17 cellular contexts compared by ENCODE assay signal in the genomic region with DNA sequence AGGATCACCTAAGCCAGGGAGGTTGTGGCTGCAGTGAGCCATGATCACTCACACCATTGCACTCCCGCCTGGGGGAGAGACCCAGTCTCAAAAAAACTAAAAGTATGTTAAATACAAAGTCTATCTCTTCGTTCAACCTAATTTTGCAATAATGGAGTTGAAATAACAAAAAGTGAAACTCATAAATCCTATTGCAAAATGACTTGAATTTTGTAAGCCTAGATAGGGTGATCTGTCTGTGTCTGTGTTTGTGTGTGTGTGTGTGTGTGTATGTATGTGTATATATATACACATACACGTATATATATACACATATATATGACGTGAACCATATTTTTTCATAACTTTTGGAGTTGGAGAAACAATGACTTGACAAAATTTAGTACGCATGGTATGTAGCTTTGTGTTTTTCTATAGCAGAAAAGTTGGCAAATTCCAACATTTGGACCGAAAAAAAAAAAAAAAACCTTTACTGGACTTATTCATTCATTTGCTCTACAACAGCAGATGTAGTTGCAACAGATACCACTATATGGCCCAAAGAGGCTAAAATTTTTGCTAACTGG.
DNase-seq lines count a peak whose midpoint lies in the region; ATAC-seq, FAIRE-seq and TF ChIP-seq lines count a peak whose summit lies in the region.
"Had no signal": no experiment of that assay in that cellular context is flagged by ENCODE, and none has a peak within 500 bp of the region (broad histone marks: within the 10 kb centered on the region; RNA-seq: fewer than 3 reads in every experiment).

No MANE protein-coding gene starts in this region.

- no peak for FAIRE-seq in HepG2 (lab: Jason Lieb, UNC)
- no peak for FAIRE-seq in K562 (lab: Jason Lieb, UNC)
- FAIRE-seq: D721Med, GM12892, GM19239 had no signal

- in situ Hi-C loops in HepG2 (cut with HindIII; ENCODE audit: extremely low pct_ligation_motif_present, low pct_unique_long_range_greater_than_20kb) (no loop called here), K562 (cut with MboI) (no loop called here)

- H3K4me3 Mint-ChIP-seq in osteocyte (ENCODE audit: unreplicated experiment) = no peak overlapping the region
- H3K4me3 Mint-ChIP-seq: CD14-positive monocyte; CD8-positive, alpha-beta T cell had no signal

- no peaks in the 10 kb centered on the region for H3K9me1 ChIP-seq in K562 (ENCODE audit: control insufficient read depth, insufficient read depth, low read length)

- H3K4me2 ChIP-seq in HepG2 (ENCODE audit: low read depth, low read length) (no peak overlapping the region), K562 (ENCODE audit: insufficient read depth, low read length) (no peak overlapping the region)

- TF ChIP-seq RAD21 in HepG2 (CRISPR knock-in tag; IDR thresholded peaks at IDR 0.05) (no peak), K562 (CRISPR knock-in tag; conservative IDR thresholded peaks at IDR 0.05 in 1 of 2, IDR thresholded peaks at IDR 0.05 in 1 of 2) (no peak)

- no peaks in the 10 kb centered on the region for H3K27me3 Mint-ChIP-seq in osteocyte (ENCODE audit: unreplicated experiment)

- CTCF ChIA-PET in HepG2 (lab: Yijun Ruan, JAX; ENCODE audit: low intra/inter-chr PET ratio, low total read pairs) = no interaction called here
- CTCF ChIA-PET in K562 (lab: Yijun Ruan, JAX; ENCODE audit: low intra/inter-chr PET ratio) = no interaction called here

- H3K4me3 ChIP-seq in HepG2 (replicated peaks in 1 of 3; ENCODE audit: insufficient read depth in 1 of 3, low read depth in 2 of 3, low read length in 3 of 3) = no peak overlapping the region
- no peak overlapping the region for H3K4me3 ChIP-seq in right lobe of liver
- H3K4me3 ChIP-seq in K562 = no peak overlapping the region

- 6% methylated on average over 6 of the region's 6 CpGs for WGBS in HepG2 (ENCODE audit: low lambda C conversion rate)
- WGBS in right lobe of liver (ENCODE audit: insufficient coverage, low coverage, low lambda C conversion rate, missing lambda C conversion rate) = 56% methylated on average over 6 of the region's 6 CpGs
- WGBS in K562 (ENCODE audit: insufficient coverage, low coverage, missing lambda C conversion rate) = 2% methylated on average over 6 of the region's 6 CpGs

- ATAC-seq in HepG2 (no peak), right lobe of liver (no peak), K562 (no peak)
- ATAC-seq: CD8-positive, alpha-beta T cell; HCT116 had no signal

- intact Hi-C loops in HepG2 (cut with micrococcal nuclease; ENCODE audit: unreplicated experiment) (no loop called here), right lobe of liver (cut with DNase I) (no loop called here), K562 (cut with micrococcal nuclease) (no loop called here)

- TF ChIP-seq EP300 in HepG2 (IDR thresholded peaks at IDR 0.05; ENCODE audit: low read depth in 2 of 2, low read length in 2 of 2) (no peak), HepG2 (CRISPR knock-in tag; IDR thresholded peaks at IDR 0.05; ENCODE audit: borderline replicate concordance) (no peak), K562 (IDR thresholded peaks at IDR 0.05; ENCODE audit: low read length) (no peak)

- no peaks in the 10 kb centered on the region for H3K27me3 ChIP-seq in HepG2 (ENCODE audit: control insufficient read depth in 1 of 2, insufficient read depth in 2 of 2, low read length in 2 of 2)
- H3K27me3 ChIP-seq in right lobe of liver = no peaks in the 10 kb centered on the region
- H3K27me3 ChIP-seq in K562 (ENCODE audit: control insufficient read depth in 2 of 2, insufficient read depth in 2 of 2, low read length in 2 of 2) = no peaks in the 10 kb centered on the region

- no peaks in the 10 kb centered on the region for H3K9me3 ChIP-seq in HepG2 (ENCODE audit: low read length)
- no peaks in the 10 kb centered on the region for H3K9me3 ChIP-seq in right lobe of liver
- H3K9me3 ChIP-seq in K562 (replicated peaks; ENCODE audit: control insufficient read depth, insufficient read depth, low read depth, low read length) = no peaks in the 10 kb centered on the region

- TF ChIP-seq CTCF in HepG2 (CRISPR knock-in tag; IDR thresholded peaks at IDR 0.05) (no peak), right lobe of liver (IDR thresholded peaks at IDR 0.05) (no peak), K562 (IDR thresholded peaks at IDR 0.05 in 2 of 3, conservative IDR thresholded peaks at IDR 0.05 in 1 of 3; ENCODE audit: insufficient read depth in 2 of 3, low read depth in 1 of 3, low read length in 3 of 3) (no peak), osteocyte (IDR thresholded peaks at IDR 0.05) (no peak)

- H3K27ac ChIP-seq in HepG2 (ENCODE audit: extremely low read length, insufficient read depth, low read length) (no peak overlapping the region), right lobe of liver (no peak overlapping the region), K562 (ENCODE audit: extremely low read depth, low read depth, low read length) (no peak overlapping the region)
- H3K27ac ChIP-seq: HL-60 had no signal

- POLR2A ChIA-PET in HepG2 (lab: Yijun Ruan, JAX) (no interaction called here), K562 (lab: Yijun Ruan, JAX) (no interaction called here)

- H3K79me2 ChIP-seq in HepG2 (ENCODE audit: insufficient read depth, low read length) (no peaks in the 10 kb centered on the region), K562 (ENCODE audit: control insufficient read depth, insufficient read depth, low read length) (no peaks in the 10 kb centered on the region)

- BruUV-seq in HepG2 (replicated peaks; lab: Mats Ljungman, UMichigan) (no TSS peak), K562 (replicated peaks; lab: Mats Ljungman, UMichigan) (no TSS peak)

- no peak for TF ChIP-seq POLR2A in HepG2 (IDR thresholded peaks at IDR 0.05; ENCODE audit: insufficient read depth in 1 of 2, low read depth in 2 of 2, low read length in 2 of 2)
- no peak for TF ChIP-seq POLR2A in right lobe of liver (IDR thresholded peaks at IDR 0.05)
- no peak for TF ChIP-seq POLR2A in K562 (conservative IDR thresholded peaks at IDR 0.05)

- no peaks in the 10 kb centered on the region for H3K36me3 Mint-ChIP-seq in osteocyte (ENCODE audit: unreplicated experiment)
- H3K36me3 Mint-ChIP-seq: CD14-positive monocyte; CD8-positive, alpha-beta T cell had no signal

- H3K4me1 ChIP-seq in HepG2 (ENCODE audit: insufficient read depth, low read length) = no peaks in the 10 kb centered on the region
- H3K4me1 ChIP-seq in right lobe of liver = no peaks in the 10 kb centered on the region
- no peaks in the 10 kb centered on the region for H3K4me1 ChIP-seq in K562 (replicated peaks in 1 of 2; ENCODE audit: control insufficient read depth in 2 of 2, insufficient read depth in 2 of 2, low read length in 2 of 2)

- DNase-seq in HepG2 (ENCODE audit: low spot score) (no peak), right lobe of liver (no peak), NOMO-1 treated with DMSO at 0.1 percent for 48 hours (lab: John Stamatoyannopoulos, UW; ENCODE audit: unreplicated experiment) (peak; percentile 23), K562 (ENCODE audit: extremely low read depth in 1 of 4, low spot score in 3 of 4) (no peak), HCEC 1CT (no peak), osteocyte (ENCODE audit: extremely low spot score, unreplicated experiment) (no peak), NCI-H1930 (lab: John Stamatoyannopoulos, UW) (no peak)
- DNase-seq: CD8-positive, alpha-beta T cell; COR-L47; DND-41; GDM1 had no signal

- H3K36me3 ChIP-seq in HepG2 (replicated peaks in 1 of 2; ENCODE audit: control insufficient read depth in 1 of 2, insufficient read depth in 2 of 2, low read length in 2 of 2) = no peaks in the 10 kb centered on the region
- H3K36me3 ChIP-seq in right lobe of liver = no peaks in the 10 kb centered on the region
- H3K36me3 ChIP-seq in K562 (ENCODE audit: control insufficient read depth, insufficient read depth, low read length) = no peaks in the 10 kb centered on the region

- H3K9me3 Mint-ChIP-seq in osteocyte (ENCODE audit: unreplicated experiment) = peaks cover 4% of the 10 kb centered on the region
- H3K9me3 Mint-ChIP-seq: CD8-positive, alpha-beta T cell had no signal

- H3K9ac ChIP-seq in HepG2 (ENCODE audit: insufficient read depth, low read depth, low read length) (no peak overlapping the region), K562 (ENCODE audit: insufficient read depth in 1 of 2, low read depth in 2 of 2, low read length in 2 of 2) (no peak overlapping the region)

- peaks cover 26% of the 10 kb centered on the region for H3K4me1 Mint-ChIP-seq in osteocyte (ENCODE audit: unreplicated experiment)

- H2AFZ ChIP-seq in HepG2 (ENCODE audit: low read length) (no peak overlapping the region), K562 (ENCODE audit: low read depth, low read length) (no peak overlapping the region)

- H3K27ac Mint-ChIP-seq in osteocyte (ENCODE audit: unreplicated experiment) = no peak overlapping the region
- H3K27ac Mint-ChIP-seq: CD8-positive, alpha-beta T cell had no signal

- H4K20me1 ChIP-seq in HepG2 (ENCODE audit: insufficient read depth, low read length) (no peaks in the 10 kb centered on the region), K562 (replicated peaks; ENCODE audit: control insufficient read depth, insufficient read depth, low read length) (no peaks in the 10 kb centered on the region)

TF ChIP-seq in HepG2, 621 proteins besides CTCF, POLR2A, EP300 and RAD21:
- TF ChIP-seq NFE2L2 (IDR thresholded peaks at IDR 0.05; ENCODE audit: low read length) = peak; percentile 78
- TF ChIP-seq ZNF782 (CRISPR knock-in tag; IDR thresholded peaks at IDR 0.05; ENCODE audit: borderline replicate concordance) = no peak
- TF ChIP-seq MAFK (conservative IDR thresholded peaks at IDR 0.05 in 1 of 2, IDR thresholded peaks at IDR 0.05 in 1 of 2; ENCODE audit: low read length in 2 of 2) = 0 out of 4 replicates have a peak, but pooled peaks of 1 of the 2 experiments have one; percentile 15

TF ChIP-seq in K562, 482 proteins besides CTCF, POLR2A, EP300 and RAD21 (continues in another document):
- TF ChIP-seq ZNF316 (IDR thresholded peaks at IDR 0.05) (0 out of 2 replicates have a peak, but pooled peaks have one; percentile 4), E2F8 (IDR thresholded peaks at IDR 0.05; ENCODE audit: low read depth, partially characterized antibody) (no peak)

Comparison
In these comparisons a context has a peak if more than half of its experiments do, and no peak if none do; other contexts are left out.
1. Of the 241 proteins assayed by ChIP-seq in both HepG2 and K562: peak only in HepG2: none; only in K562: MAFG and NFE2L1; in both: none; in neither: 238; mixed calls (peak in some experiments, not most) for 1.